Comparison of ENCODE assay signal across 31 cellular contexts in genomic region chr2:46338674-46339073, GRCh38. TPM values are rescaled to one million over a fixed set of nuclear protein-coding genes. Genes with fewer than 3 reads are reported as not detected.
DNase-seq lines count a peak whose midpoint lies in the region; ATAC-seq and TF ChIP-seq lines count a peak whose summit lies in the region.
"Had no signal": no experiment of that assay in that cellular context is flagged by ENCODE, and none has a peak within 500 bp of the region (broad histone marks: within the 10 kb centered on the region; RNA-seq: fewer than 3 reads in every experiment).

No MANE protein-coding gene starts in this region.

- H3K9me3 ChIP-seq in neuronal stem cell (replicated peaks in 1 of 2; ENCODE audit: control insufficient read depth in 2 of 2, insufficient read depth in 1 of 2, low read depth in 1 of 2, low read length in 2 of 2) (no peaks in the 10 kb centered on the region), uterus (no peaks in the 10 kb centered on the region), prostate gland (no peaks in the 10 kb centered on the region)
- H3K9me3 ChIP-seq: gastroesophageal sphincter, suprapubic skin had no signal

- H3K27me3 ChIP-seq in neuronal stem cell (ENCODE audit: control insufficient read depth in 3 of 3, insufficient read depth in 3 of 3, low read depth in 1 of 3, low read length in 3 of 3) (peaks cover 0 to 30% (median 0%) of the 10 kb centered on the region in 3 experiments), uterus (no peaks in the 10 kb centered on the region), prostate gland (replicated peaks; ENCODE audit: insufficient read depth) (no peaks in the 10 kb centered on the region)
- H3K27me3 ChIP-seq: brain microvascular endothelial cell, gastroesophageal sphincter, neural progenitor cell, suprapubic skin had no signal

- no peak overlapping the region for H4K91ac ChIP-seq in neuronal stem cell (ENCODE audit: low read depth, low read length, poor library complexity)

- TF ChIP-seq CTCF in coronary artery (IDR thresholded peaks at IDR 0.05): no peak
- TF ChIP-seq CTCF in uterus (IDR thresholded peaks at IDR 0.05): no peak
- TF ChIP-seq CTCF in prostate gland (IDR thresholded peaks at IDR 0.05): no peak

- no peak overlapping the region for H3K9ac ChIP-seq in neuronal stem cell (ENCODE audit: low read depth, low read length, poor library complexity)
- H3K9ac ChIP-seq: KMS-11, neural progenitor cell had no signal

- no peak overlapping the region for H3K4me2 ChIP-seq in neuronal stem cell (ENCODE audit: insufficient read depth, low read length, poor library complexity, severe bottlenecking)
- H3K4me2 ChIP-seq: KMS-11, neural progenitor cell had no signal

- no peak overlapping the region for H2BK120ac ChIP-seq in neuronal stem cell (ENCODE audit: low read depth, low read length)

- H3K36me3 ChIP-seq in neuronal stem cell (replicated peaks in 1 of 2; ENCODE audit: control insufficient read depth in 2 of 2, insufficient read depth in 2 of 2, low read length in 2 of 2) (no peaks in the 10 kb centered on the region), uterus (no peaks in the 10 kb centered on the region), prostate gland (no peaks in the 10 kb centered on the region)
- H3K36me3 ChIP-seq: brain microvascular endothelial cell, gastroesophageal sphincter, neural progenitor cell, suprapubic skin had no signal

- H3K27ac ChIP-seq in coronary artery (peak overlapping the region; percentile 44 to 84), neuronal stem cell (replicated peaks; ENCODE audit: low read length) (no peak overlapping the region), uterus (peak overlapping the region; percentile 82 to 88), prostate gland (no peak overlapping the region)
- H3K27ac ChIP-seq: brain microvascular endothelial cell, KMS-11, neural progenitor cell, suprapubic skin had no signal

- WGBS in neuronal stem cell (ENCODE audit: extremely low coverage in 2 of 2, insufficient read length in 2 of 2, insufficient replicate concordance in 1 of 2), 2 donors: no CpG with 5 or more reads among the region's 4 CpGs
- whole genome bisulfite sequencing in prostate gland: 32% methylated on average over 4 of the region's 4 CpGs

- H3K4me3 ChIP-seq in coronary artery (peak overlapping the region; percentile 21), neuronal stem cell (ENCODE audit: low read length in 2 of 2) (no peak overlapping the region), uterus (no peak overlapping the region), prostate gland (no peak overlapping the region)
- H3K4me3 ChIP-seq: gastroesophageal sphincter, neural progenitor cell, suprapubic skin had no signal

- no peak overlapping the region for H3K23ac ChIP-seq in neuronal stem cell (ENCODE audit: low read depth, low read length, poor library complexity)

- no peak overlapping the region for H3K4me3 Mint-ChIP-seq in stimulated activated naive CD8-positive, alpha-beta T cell treated with anti-CD3 and anti-CD28 coated beads, Interleukin-15, amount 100 ng/mL, for 72 hours
- H3K4me3 Mint-ChIP-seq: immature natural killer cell; neural progenitor cell; stimulated activated effector memory CD8-positive, alpha-beta T cell treated with anti-CD3 and anti-CD28 coated beads, Interleukin-12 subunit alpha, Interleukin-12 subunit beta, amount 100 ng/mL, for 72 hours had no signal

- peak overlapping the region; percentile 20 for H3K18ac ChIP-seq in neuronal stem cell (ENCODE audit: low read length)

- no peaks in the 10 kb centered on the region for H3K9me3 Mint-ChIP-seq in stimulated activated naive CD8-positive, alpha-beta T cell treated with anti-CD3 and anti-CD28 coated beads, Interleukin-15, amount 100 ng/mL, for 72 hours
- H3K9me3 Mint-ChIP-seq: activated T-helper 2 cell treated with anti-CD3 and anti-CD28 coated beads, Interferon-gamma antibody, Interleukin-2, Interleukin-4, amounts not matched to agents 10 μg/mL and 5 μg/mL and 100 μg/mL, durations not matched to agents 14 hours and 24 hours and 36 hours; immature natural killer cell; stimulated activated effector memory CD8-positive, alpha-beta T cell treated with anti-CD3 and anti-CD28 coated beads, Interleukin-12 subunit alpha, Interleukin-12 subunit beta, amount 100 ng/mL, for 72 hours had no signal

- no peak overlapping the region for H4K8ac ChIP-seq in neuronal stem cell (ENCODE audit: low read depth, low read length)

- H3K14ac ChIP-seq in neuronal stem cell (ENCODE audit: low read length): no peak overlapping the region

- intact Hi-C loops in left ventricle myocardium superior (cut with micrococcal nuclease) (no loop called here), Right ventricle myocardium inferior (cut with DNase I) (loop anchor here (5.0 kb wide), 1 partner anchor 41 kb away; the partner anchor contains the start of gene EPAS1), uterus (cut with DNase I; ENCODE audit: low total_unique reads) (no loop called here), prostate gland (cut with DNase I) (loop anchor here (5.0 kb wide), 1 partner anchor 41 kb away; the partner anchor contains the start of gene EPAS1)

- no peak overlapping the region for H3K27ac Mint-ChIP-seq in stimulated activated naive CD8-positive, alpha-beta T cell treated with anti-CD3 and anti-CD28 coated beads, Interleukin-15, amount 100 ng/mL, for 72 hours
- H3K27ac Mint-ChIP-seq: activated T-helper 2 cell treated with anti-CD3 and anti-CD28 coated beads, Interferon-gamma antibody, Interleukin-2, Interleukin-4, amounts not matched to agents 10 μg/mL and 5 μg/mL and 100 μg/mL, durations not matched to agents 14 hours and 24 hours and 36 hours; immature natural killer cell; neural progenitor cell; stimulated activated effector memory CD8-positive, alpha-beta T cell treated with anti-CD3 and anti-CD28 coated beads, Interleukin-12 subunit alpha, Interleukin-12 subunit beta, amount 100 ng/mL, for 72 hours had no signal

- H3K4ac ChIP-seq in neuronal stem cell (ENCODE audit: low read length): no peak overlapping the region

- no peaks in the 10 kb centered on the region for H3K79me1 ChIP-seq in neuronal stem cell (ENCODE audit: low read depth, low read length)

- H2BK5ac ChIP-seq in neuronal stem cell (ENCODE audit: low read length): no peak overlapping the region

- peaks cover 8% of the 10 kb centered on the region for H3K27me3 Mint-ChIP-seq in stimulated activated naive CD8-positive, alpha-beta T cell treated with anti-CD3 and anti-CD28 coated beads, Interleukin-15, amount 100 ng/mL, for 72 hours

- H3K4me1 ChIP-seq in neuronal stem cell (ENCODE audit: control insufficient read depth in 2 of 2, insufficient read depth in 1 of 2, low read depth in 1 of 2, low read length in 2 of 2) (peaks cover 6 to 16% of the 10 kb centered on the region in 2 donors), uterus (peaks cover 5 to 12% of the 10 kb centered on the region in 2 donors), prostate gland (replicated peaks) (peaks cover 14% of the 10 kb centered on the region)

- no peak overlapping the region for H2AFZ ChIP-seq in neuronal stem cell (ENCODE audit: low read length)
- H2AFZ ChIP-seq: neural progenitor cell had no signal

- H2AK5ac ChIP-seq in neuronal stem cell (ENCODE audit: low read depth, low read length): peak overlapping the region; percentile 27

- TF ChIP-seq POLR2A in uterus (IDR thresholded peaks at IDR 0.05) (no peak), prostate gland (IDR thresholded peaks at IDR 0.05) (no peak)

- ATAC-seq in left ventricle myocardium superior (peak; percentile 5), Right ventricle myocardium inferior (no peak)
- no peak for ATAC-seq in stimulated activated naive CD8-positive, alpha-beta T cell treated with anti-CD3 and anti-CD28 coated beads, Interleukin-15, amount 100 ng/mL, for 72 hours
- ATAC-seq: gastroesophageal sphincter; left colon; PC-3; sciatic nerve; stimulated activated effector memory CD8-positive, alpha-beta T cell treated with anti-CD3 and anti-CD28 coated beads, Interleukin-12 subunit alpha, Interleukin-12 subunit beta, amount 100 ng/mL, for 72 hours had no signal

- H3K4me1 Mint-ChIP-seq in stimulated activated naive CD8-positive, alpha-beta T cell treated with anti-CD3 and anti-CD28 coated beads, Interleukin-15, amount 100 ng/mL, for 72 hours: peaks cover 38% of the 10 kb centered on the region
- H3K4me1 Mint-ChIP-seq: immature natural killer cell had no signal

- DNase-seq in left ventricle myocardium superior: no peak
- no peak for DNase-seq in Right ventricle myocardium inferior (ENCODE audit: missing footprints)
- no peak for DNase-seq in coronary artery (ENCODE audit: low spot score)
- no peak for DNase-seq in neuronal stem cell (ENCODE audit: low spot score)
- DNase-seq in uterus: no peak
- no peak for DNase-seq in stimulated activated naive CD8-positive, alpha-beta T cell treated with anti-CD3 and anti-CD28 coated beads, Interleukin-15, amount 100 ng/mL, for 72 hours
- no peak for DNase-seq in prostate gland (ENCODE audit: low spot score)
- no peak for DNase-seq in NCI-H1930 (lab: John Stamatoyannopoulos, UW)
- DNase-seq: activated CD4-positive, alpha-beta T cell treated with anti-CD3 and anti-CD28 coated beads for 48 hours; activated naive CD4-positive, alpha-beta T cell treated with anti-CD3 and anti-CD28 coated beads, Interleukin-2, amount 50 U/mL, for 16 hours; activated T-cell treated with anti-CD3 and anti-CD28 coated beads for 4 hours; brain microvascular endothelial cell; H7; immature natural killer cell; left colon; MM.1S; NCI-H1105 treated with DMSO at 0.1 percent for 48 hours; NCI-H2029; NCI-H526; PC-3; posterior cingulate gyrus; SHP77 treated with DMSO at 0.1 percent for 48 hours; SW 1271; T-helper 9 cell had no signal

- H2BK15ac ChIP-seq in neuronal stem cell (ENCODE audit: low read length): no peak overlapping the region

- no peak overlapping the region for H2BK12ac ChIP-seq in neuronal stem cell (ENCODE audit: low read length)

RNA-seq across cellular contexts. Expression of gene EPAS1, which starts 41.5 kb away (rescaled TPM):
- total RNA-seq in left ventricle myocardium superior (212 TPM), Right ventricle myocardium inferior (205 TPM), uterus (100 to 1,000 TPM in 3 of 4 donors, 10 to 100 TPM in 1; 35.0 to 465 (median 202) TPM), prostate gland (100 to 1,000 TPM; 109 to 356 TPM)
- 0.24 TPM for polyA plus RNA-seq in neuronal stem cell (2013, experiment 1 of 2)
- polyA plus RNA-seq in neuronal stem cell (2013, experiment 2 of 2): 0.19 TPM

Comparison
In these comparisons a context has a peak if more than half of its experiments do, and no peak if none do; other contexts are left out.
1. intact Hi-C loops: an anchor here in Right ventricle myocardium inferior (5.0 kb wide) and prostate gland (5.0 kb wide); none called in left ventricle myocardium superior and uterus.
2. H3K27ac ChIP-seq: peak in coronary artery (2 of 2) and uterus (2 of 2); none in neuronal stem cell (single experiment) and prostate gland (0 of 2).